8 cellular contexts compared by ENCODE assay signal in the genomic region with DNA sequence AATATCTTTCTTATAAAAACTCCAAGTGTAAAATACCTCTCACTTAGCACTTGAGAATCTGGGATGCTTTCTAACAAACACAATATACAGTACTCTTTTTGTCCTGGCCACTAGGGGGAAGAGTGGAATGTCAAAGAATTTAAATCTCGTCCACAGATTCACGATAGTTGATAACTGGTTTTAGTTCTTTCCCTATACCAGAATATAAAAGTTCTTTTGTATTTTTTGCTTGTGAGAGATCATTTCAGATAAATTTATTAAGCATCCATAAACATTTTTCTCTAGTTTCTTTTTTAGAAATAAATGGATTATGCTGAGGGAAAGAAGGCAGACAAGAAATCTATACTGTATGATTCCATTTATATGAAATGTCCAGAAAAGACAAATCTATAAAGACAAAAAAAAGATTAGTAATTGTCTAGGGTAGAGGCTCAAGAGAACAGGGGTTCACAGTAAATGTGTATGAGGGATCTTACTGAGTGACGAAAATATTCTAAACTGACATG. TPM values are rescaled to one million over a fixed set of nuclear protein-coding genes. Genes with fewer than 3 reads are reported as not detected.
DNase-seq lines count a peak whose midpoint lies in the region; ATAC-seq and TF ChIP-seq lines count a peak whose summit lies in the region.

No MANE protein-coding gene starts in this region.

- peak overlapping the region in 1 of 6 donors; percentile 35 for H3K27ac Mint-ChIP-seq in naive B cell
- H3K27ac Mint-ChIP-seq in activated T-helper 2 cell treated with anti-CD3 and anti-CD28 coated beads, Interferon-gamma antibody, Interleukin-2, Interleukin-4, amounts not matched to agents 10 μg/mL and 5 μg/mL and 100 μg/mL, durations not matched to agents 14 hours and 24 hours and 36 hours, result no peak overlapping the region

- peak; percentile 54 for DNase-seq in AG20443 (ENCODE audit: low spot score)
- peak; percentile 49 for DNase-seq in GM10266 (ENCODE audit: extremely low spot score)
- peak; percentile 56 for DNase-seq in RPMI8226
- DNase-seq in epidermal melanocyte (ENCODE audit: insufficient read length, low spot score), result peak; percentile 51
- peak; percentile 33 for DNase-seq in naive B cell
- no peak for DNase-seq in activated T-helper 2 cell treated with anti-CD3 and anti-CD28 coated beads, Interferon-gamma antibody, Interleukin-2, Interleukin-4, amounts not matched to agents 10 μg/mL and 5 μg/mL and 100 μg/mL, durations not matched to agents 14 hours and 24 hours and 36 hours (ENCODE audit: low spot score)

- intact Hi-C loops in activated T-helper 2 cell treated with anti-CD3 and anti-CD28 coated beads, Interferon-gamma antibody, Interleukin-2, Interleukin-4, amounts not matched to agents 10 μg/mL and 5 μg/mL and 100 μg/mL, durations not matched to agents 14 hours and 24 hours and 36 hours (cut with micrococcal nuclease), result loop anchor here (1.0 to 2.0 kb wide), 2 partner anchors 51 to 66 kb away; no protein-coding TSS in a partner anchor

- peak; percentile 77 for TF ChIP-seq CTCF in GM10266 (IDR thresholded peaks at IDR 0.05; ENCODE audit: control insufficient read depth, insufficient read depth, low read depth, missing control alignments)

- no peak overlapping the region for H3K4me3 Mint-ChIP-seq in naive B cell
- no peak overlapping the region for H3K4me3 Mint-ChIP-seq in activated T-helper 2 cell treated with anti-CD3 and anti-CD28 coated beads, Interferon-gamma antibody, Interleukin-2, Interleukin-4, amounts not matched to agents 10 μg/mL and 5 μg/mL and 100 μg/mL, durations not matched to agents 14 hours and 24 hours and 36 hours (ENCODE audit: low read depth)

- no peaks in the 10 kb centered on the region for H3K36me3 Mint-ChIP-seq in naive B cell
- H3K36me3 Mint-ChIP-seq in activated T-helper 2 cell treated with anti-CD3 and anti-CD28 coated beads, Interferon-gamma antibody, Interleukin-2, Interleukin-4, amounts not matched to agents 10 μg/mL and 5 μg/mL and 100 μg/mL, durations not matched to agents 14 hours and 24 hours and 36 hours (ENCODE audit: low read depth), result no peaks in the 10 kb centered on the region

- H3K4me1 Mint-ChIP-seq in naive B cell, result peaks cover 0 to 11% (median 11%) of the 10 kb centered on the region in 3 donors
- peaks cover 3% of the 10 kb centered on the region for H3K4me1 Mint-ChIP-seq in activated T-helper 2 cell treated with anti-CD3 and anti-CD28 coated beads, Interferon-gamma antibody, Interleukin-2, Interleukin-4, amounts not matched to agents 10 μg/mL and 5 μg/mL and 100 μg/mL, durations not matched to agents 14 hours and 24 hours and 36 hours (ENCODE audit: low read depth)

- H3K27me3 Mint-ChIP-seq in naive B cell, result no peaks in the 10 kb centered on the region
- H3K27me3 Mint-ChIP-seq in activated T-helper 2 cell treated with anti-CD3 and anti-CD28 coated beads, Interferon-gamma antibody, Interleukin-2, Interleukin-4, amounts not matched to agents 10 μg/mL and 5 μg/mL and 100 μg/mL, durations not matched to agents 14 hours and 24 hours and 36 hours (ENCODE audit: low read depth), result no peaks in the 10 kb centered on the region

- H3K9me3 Mint-ChIP-seq in naive B cell, result no peaks in the 10 kb centered on the region
- H3K9me3 Mint-ChIP-seq in activated T-helper 2 cell treated with anti-CD3 and anti-CD28 coated beads, Interferon-gamma antibody, Interleukin-2, Interleukin-4, amounts not matched to agents 10 μg/mL and 5 μg/mL and 100 μg/mL, durations not matched to agents 14 hours and 24 hours and 36 hours, result no peaks in the 10 kb centered on the region

- ATAC-seq in HG03432 (IDR thresholded peaks at IDR 0.05; ENCODE audit: unreplicated experiment) (peak; percentile 79), naive B cell (ENCODE audit: low read depth in 2 of 2) (peak; percentile 62 to 77)
- no peak for ATAC-seq in activated CD4-positive, CD25-positive, alpha-beta regulatory T cell treated with anti-CD3 and anti-CD28 coated beads, Interleukin-2, amount 50 U/mL, for 24 hours

RNA-seq across cellular contexts. Expression of a gene that starts 50.4 kb away (rescaled TPM):
- 1 to 10 TPM in 1 of 6 donors, under 1 TPM in 5; 0.24 to 1.0 (median 0.55) TPM for polyA plus RNA-seq in naive B cell (ENCODE audit: low read depth in 6 of 6)
- total RNA-seq in activated T-helper 2 cell treated with anti-CD3 and anti-CD28 coated beads, Interferon-gamma antibody, Interleukin-2, Interleukin-4, amounts not matched to agents 10 μg/mL and 5 μg/mL and 100 μg/mL, durations not matched to agents 14 hours and 24 hours and 36 hours, result not detected in 2 replicates

RNA-seq across cellular contexts. Expression of a gene that starts 52.6 kb away (rescaled TPM):
- 10 to 100 TPM; 40.5 to 56.7 (median 45.9) TPM for polyA plus RNA-seq in naive B cell (ENCODE audit: low read depth in 6 of 6)
- total RNA-seq in activated T-helper 2 cell treated with anti-CD3 and anti-CD28 coated beads, Interferon-gamma antibody, Interleukin-2, Interleukin-4, amounts not matched to agents 10 μg/mL and 5 μg/mL and 100 μg/mL, durations not matched to agents 14 hours and 24 hours and 36 hours, result 30.5 and 31.2 TPM in 2 replicates

Comparison
In these comparisons a context has a peak if more than half of its experiments do, and no peak if none do; other contexts are left out.
1. ATAC-seq: peak in HG03432 (single experiment) and naive B cell (2 of 2); none in activated CD4-positive, CD25-positive, alpha-beta regulatory T cell treated with anti-CD3 and anti-CD28 coated beads, Interleukin-2, amount 50 U/mL, for 24 hours (0 of 2).